ENCODE assay signal across 9 cellular contexts in genomic region chrX:136779346-136779781, GRCh38. TPM values are rescaled to one million over a fixed set of nuclear protein-coding genes. Genes with fewer than 3 reads are reported as not detected.
DNase-seq lines count a peak whose midpoint lies in the region; ATAC-seq, FAIRE-seq and TF ChIP-seq lines count a peak whose summit lies in the region.
"Had no signal": no experiment of that assay in that cellular context is flagged by ENCODE, and none has a peak within 500 bp of the region (broad histone marks: within the 10 kb centered on the region; RNA-seq: fewer than 3 reads in every experiment).

No MANE protein-coding gene starts in this region.

- H3K27ac Mint-ChIP-seq in activated naive CD4-positive, alpha-beta T cell treated with anti-CD3 and anti-CD28 coated beads for 36 hours = peak overlapping the region; percentile 99
- H3K27ac Mint-ChIP-seq in GM23338 = no peak overlapping the region

- peak; percentile 77 for FAIRE-seq in bronchial epithelial cell (lab: Jason Lieb, UNC)

- no peaks in the 10 kb centered on the region for H3F3A ChIP-seq in GM23338 (replicated peaks; ENCODE audit: low read depth)

- no peaks in the 10 kb centered on the region for H3K9me2 ChIP-seq in GM23338 (ENCODE audit: insufficient read depth)

- H3K4me3 Mint-ChIP-seq in activated naive CD4-positive, alpha-beta T cell treated with anti-CD3 and anti-CD28 coated beads for 36 hours = peak overlapping the region; percentile 90
- H3K4me3 Mint-ChIP-seq in GM23338 = no peak overlapping the region

- peaks cover 13% of the 10 kb centered on the region for H3K36me3 Mint-ChIP-seq in activated naive CD4-positive, alpha-beta T cell treated with anti-CD3 and anti-CD28 coated beads for 36 hours (ENCODE audit: low read depth)
- no peaks in the 10 kb centered on the region for H3K36me3 Mint-ChIP-seq in GM23338 (ENCODE audit: low read depth)

- peak; percentile 54 for DNase-seq in activated naive CD4-positive, alpha-beta T cell treated with anti-CD3 and anti-CD28 coated beads for 36 hours
- DNase-seq in activated naive CD4-positive, alpha-beta T cell treated with anti-CD3 and anti-CD28 coated beads, Interleukin-2, amount 50 U/mL, for 16 hours = no peak
- DNase-seq in LHCN-M2 (ENCODE audit: low read depth) = peak; percentile 34
- DNase-seq in bronchial epithelial cell (ENCODE audit: low read depth) = no peak
- no peak for DNase-seq in GM23338 (ENCODE audit: low spot score)
- DNase-seq in MG63 = no peak

- H3K27ac ChIP-seq in thymus (ENCODE audit: low read depth) = peak overlapping the region; percentile 87
- H3K27ac ChIP-seq in GM23338 (ENCODE audit: low read depth) = no peak overlapping the region
- H3K27ac ChIP-seq: C4-2B had no signal

- CTCF ChIA-PET in activated naive CD4-positive, alpha-beta T cell treated with anti-CD3 and anti-CD28 coated beads for 36 hours (lab: Charles Lee) = interaction anchor here (1.1 kb wide), 1 partner anchor 68 kb away, joined by 4 read pairs; no protein-coding TSS in a partner anchor

- no peak for ATAC-seq in HG03025 (IDR thresholded peaks at IDR 0.05; ENCODE audit: low FRiP score, unreplicated experiment)
- ATAC-seq in GM23338 = no peak

- H3K27me3 Mint-ChIP-seq in activated naive CD4-positive, alpha-beta T cell treated with anti-CD3 and anti-CD28 coated beads for 36 hours (ENCODE audit: low read depth) = no peaks in the 10 kb centered on the region
- H3K27me3 Mint-ChIP-seq in GM23338 (ENCODE audit: insufficient read depth, low read depth, poor library complexity) = no peaks in the 10 kb centered on the region

- H3K27me3 ChIP-seq in bronchial epithelial cell (ENCODE audit: control insufficient read depth, insufficient read depth, low read length) = no peaks in the 10 kb centered on the region
- H3K27me3 ChIP-seq in thymus (ENCODE audit: control insufficient read depth, insufficient read depth) = no peaks in the 10 kb centered on the region
- H3K27me3 ChIP-seq in GM23338 (ENCODE audit: insufficient read depth) = no peaks in the 10 kb centered on the region
- H3K27me3 ChIP-seq in MG63 = no peaks in the 10 kb centered on the region

- H4K20me1 ChIP-seq in GM23338 (replicated peaks; ENCODE audit: insufficient read depth) = no peaks in the 10 kb centered on the region

- H3K4me1 Mint-ChIP-seq in activated naive CD4-positive, alpha-beta T cell treated with anti-CD3 and anti-CD28 coated beads for 36 hours (ENCODE audit: low read depth) = peaks cover 60% of the 10 kb centered on the region
- H3K4me1 Mint-ChIP-seq in GM23338 = peaks cover 7% of the 10 kb centered on the region

- no peaks in the 10 kb centered on the region for H3K9me3 ChIP-seq in thymus (ENCODE audit: control insufficient read depth)
- no peaks in the 10 kb centered on the region for H3K9me3 ChIP-seq in MG63

- no peaks in the 10 kb centered on the region for H3K79me2 ChIP-seq in GM23338 (replicated peaks; ENCODE audit: insufficient read depth)

- H3K4me3 ChIP-seq in bronchial epithelial cell (ENCODE audit: low read depth, low read length) (no peak overlapping the region), thymus (ENCODE audit: low read length) (peak overlapping the region; percentile 69), GM23338 (no peak overlapping the region), MG63 (no peak overlapping the region; the same call in 1 of the 2 replicates)

- no peaks in the 10 kb centered on the region for H3K36me3 ChIP-seq in bronchial epithelial cell (ENCODE audit: control insufficient read depth, insufficient read depth, low read length)
- H3K36me3 ChIP-seq in thymus (ENCODE audit: control insufficient read depth, insufficient read depth) = no peaks in the 10 kb centered on the region
- no peaks in the 10 kb centered on the region for H3K36me3 ChIP-seq in GM23338 (ENCODE audit: insufficient read depth)
- no peaks in the 10 kb centered on the region for H3K36me3 ChIP-seq in MG63

- peaks cover 2% of the 10 kb centered on the region for H3K4me1 ChIP-seq in thymus (ENCODE audit: control insufficient read depth, insufficient read depth, low read length)
- H3K4me1 ChIP-seq in GM23338 (ENCODE audit: insufficient read depth) = no peaks in the 10 kb centered on the region

- intact Hi-C loops in activated naive CD4-positive, alpha-beta T cell treated with anti-CD3 and anti-CD28 coated beads for 36 hours (cut with micrococcal nuclease) = loop anchor here (1.0 to 10.0 kb wide), 7 partner anchors 11 to 1255 kb away; partner anchors contain the start of genes INTS6L and RBMX

- H3K9me3 Mint-ChIP-seq in activated naive CD4-positive, alpha-beta T cell treated with anti-CD3 and anti-CD28 coated beads for 36 hours = no peaks in the 10 kb centered on the region
- H3K9me3 Mint-ChIP-seq in GM23338 = no peaks in the 10 kb centered on the region

- H2AFZ ChIP-seq in GM23338 = no peak overlapping the region

- H3K4me2 ChIP-seq in GM23338 = no peak overlapping the region

- TF ChIP-seq CTCF in bronchial epithelial cell (IDR thresholded peaks at IDR 0.05; ENCODE audit: insufficient read depth, low read length, severe bottlenecking) (no peak), GM23338 (conservative IDR thresholded peaks at IDR 0.05; ENCODE audit: low read depth in 2 of 2) (no peak)

- 2% methylated on average over 4 of the region's 4 CpGs for WGBS in thymus

TF ChIP-seq in GM23338, 12 proteins besides CTCF, POLR2A, EP300 and RAD21 (continues in another document):
- no peak for TF ChIP-seq ZNF462 (CRISPR knock-in tag; IDR thresholded peaks at IDR 0.05)

RNA-seq across cellular contexts. Expression of gene ARHGEF6, which starts 1.4 kb away (rescaled TPM):
- total RNA-seq in activated naive CD4-positive, alpha-beta T cell treated with anti-CD3 and anti-CD28 coated beads for 36 hours = 10 to 100 TPM; 56.1 to 58.5 TPM
- total RNA-seq in LHCN-M2 (2014; rRNA removed) (21.7 and 30.2 TPM in 2 replicates), bronchial epithelial cell (0.26 and 0.77 TPM in 2 replicates)
- 9.2 TPM for polyA plus RNA-seq in LHCN-M2 (2012)
- polyA plus RNA-seq in thymus (37.2 TPM), GM23338 (2016; fragmentation: Nextera tagmentation; extraction: Ambion mirVana) (1.4 and 2.5 TPM in 2 replicates)
- total RNA-seq in GM23338 (2014; rRNA removed; shearing (Covaris generic)) = 4.9 and 6.0 TPM in 2 replicates
- total RNA-seq in MG63 (2014; rRNA removed; shearing (Covaris generic); ENCODE audit: low replicate concordance) = 4.7 and 4.8 TPM in 2 replicates

Comparison
In these comparisons a context has a peak if more than half of its experiments do, and no peak if none do; other contexts are left out.
1. DNase-seq: peak in activated naive CD4-positive, alpha-beta T cell treated with anti-CD3 and anti-CD28 coated beads for 36 hours (single experiment) and LHCN-M2 (single experiment); none in activated naive CD4-positive, alpha-beta T cell treated with anti-CD3 and anti-CD28 coated beads, Interleukin-2, amount 50 U/mL, for 16 hours (single experiment), bronchial epithelial cell (single experiment), GM23338 (single experiment) and MG63 (single experiment).